In genomic region chr6:109239918-109240321, GRCh38 we compare ENCODE assay signal across 10 cellular contexts.
DNase-seq lines count a peak whose midpoint lies in the region; ATAC-seq and TF ChIP-seq lines count a peak whose summit lies in the region.
"Had no signal": no experiment of that assay in that cellular context is flagged by ENCODE, and none has a peak within 500 bp of the region (broad histone marks: within the 10 kb centered on the region; RNA-seq: fewer than 3 reads in every experiment).

No MANE protein-coding gene starts in this region.

- peaks cover 78% of the 10 kb centered on the region for H3K4me1 ChIP-seq in adipocyte (ENCODE audit: control insufficient read depth, insufficient read depth, low read length)
- peaks cover 0 to 5% (median 0%) of the 10 kb centered on the region in 3 donors for H3K4me1 ChIP-seq in gastroesophageal sphincter
- peaks cover 21 to 22% of the 10 kb centered on the region in 2 donors for H3K4me1 ChIP-seq in thyroid gland

- DNase-seq in adipocyte (ENCODE audit: low read depth), result no peak
- no peak for DNase-seq in neural crest cell (ENCODE audit: low read depth, low spot score)
- peak; percentile 49 to 52 for DNase-seq in thyroid gland
- no peak for DNase-seq in OCI-M1 (lab: John Stamatoyannopoulos, UW)
- DNase-seq: mucosa of descending colon, NCI-H345, RPMI8226 had no signal

- no peak overlapping the region for H3K4me3 Mint-ChIP-seq in neural crest cell

- H3K27ac ChIP-seq in gastroesophageal sphincter, result no peak overlapping the region
- peak overlapping the region; percentile 39 to 70 (median 47) for H3K27ac ChIP-seq in thyroid gland

- peaks cover 26% of the 10 kb centered on the region for H3K4me1 Mint-ChIP-seq in neural crest cell

- peak overlapping the region; percentile 50 for H3K9ac ChIP-seq in adipocyte (ENCODE audit: low read length)

- H3K9me3 Mint-ChIP-seq in neural crest cell, result no peaks in the 10 kb centered on the region

- H3K36me3 ChIP-seq in adipocyte (ENCODE audit: control insufficient read depth, insufficient read depth, low read length, severe bottlenecking) (no peaks in the 10 kb centered on the region), gastroesophageal sphincter (no peaks in the 10 kb centered on the region), thyroid gland (no peaks in the 10 kb centered on the region)

- H3K4me3 ChIP-seq in adipocyte (ENCODE audit: low read length) (no peak overlapping the region), gastroesophageal sphincter (no peak overlapping the region), thyroid gland (replicated peaks in 1 of 3) (no peak overlapping the region)
- H3K4me3 ChIP-seq: mucosa of descending colon had no signal

- H3K27ac Mint-ChIP-seq in neural crest cell (ENCODE audit: unreplicated experiment), result peak overlapping the region; percentile 39

- TF ChIP-seq POLR2A in gastroesophageal sphincter (IDR thresholded peaks at IDR 0.05) (no peak), thyroid gland (IDR thresholded peaks at IDR 0.05) (no peak)

- no peak for TF ChIP-seq EP300 in gastroesophageal sphincter (IDR thresholded peaks at IDR 0.05)

- TF ChIP-seq CTCF in gastroesophageal sphincter (IDR thresholded peaks at IDR 0.05) (no peak), neural crest cell (conservative IDR thresholded peaks at IDR 0.05) (no peak), thyroid gland (IDR thresholded peaks at IDR 0.05) (no peak)

- WGBS in gastroesophageal sphincter (ENCODE audit: low coverage in 1 of 2), 2 donors, result 64 to 65% methylated on average over 5 to 6 of the region's 6 CpGs
- WGBS in thyroid gland, 2 donors, result 34 to 52% methylated on average over 6 of the region's 6 CpGs

- H3K9me3 ChIP-seq in adipocyte (ENCODE audit: control insufficient read depth, low read length) (no peaks in the 10 kb centered on the region), gastroesophageal sphincter (no peaks in the 10 kb centered on the region), thyroid gland (no peaks in the 10 kb centered on the region)
- H3K9me3 ChIP-seq: mucosa of descending colon had no signal

- H3K27me3 Mint-ChIP-seq in neural crest cell (ENCODE audit: low read depth), result peaks cover 40% of the 10 kb centered on the region

- no peaks in the 10 kb centered on the region for H3K27me3 ChIP-seq in adipocyte (replicated peaks; ENCODE audit: control insufficient read depth, insufficient read depth, low read length)
- no peaks in the 10 kb centered on the region for H3K27me3 ChIP-seq in gastroesophageal sphincter
- H3K27me3 ChIP-seq in thyroid gland, result no peaks in the 10 kb centered on the region

- peak; percentile 3 for ATAC-seq in gastroesophageal sphincter
- no peak for ATAC-seq in GM18907 (IDR thresholded peaks at IDR 0.05; ENCODE audit: unreplicated experiment)
- no peak for ATAC-seq in HG03097 (IDR thresholded peaks at IDR 0.05; ENCODE audit: low FRiP score, unreplicated experiment)

- peaks cover 3% of the 10 kb centered on the region for H3K36me3 Mint-ChIP-seq in neural crest cell (ENCODE audit: low read depth)

- intact Hi-C loops in thyroid gland (cut with DNase I), result no loop called here

Comparison
In these comparisons a context has a peak if more than half of its experiments do, and no peak if none do; other contexts are left out.
1. DNase-seq: peak in thyroid gland (2 of 2); none in adipocyte (single experiment), neural crest cell (single experiment) and OCI-M1 (single experiment).
2. H3K27ac ChIP-seq: peak in thyroid gland (3 of 3); none in gastroesophageal sphincter (0 of 4).